7 cellular contexts compared by ENCODE assay signal in genomic region chr1:84078824-84079167, GRCh38.
A peak's percentile ranks its signal among the peaks of the same experiment; 100 is the strongest.
DNase-seq lines count a peak whose midpoint lies in the region; ATAC-seq, FAIRE-seq and TF ChIP-seq lines count a peak whose summit lies in the region.

No MANE protein-coding gene starts in this region.

- H2AFZ ChIP-seq in smooth muscle cell (ENCODE audit: low read depth) = peak overlapping the region; percentile 93

- H3K4me1 Mint-ChIP-seq in T-helper 17 cell = peaks cover 10% of the 10 kb centered on the region

- H3K27me3 ChIP-seq in iPS DF 6.9 (ENCODE audit: control insufficient read depth, insufficient read depth, low read length) (no peaks in the 10 kb centered on the region), smooth muscle cell (ENCODE audit: low read depth) (no peaks in the 10 kb centered on the region)

- H3K9me3 ChIP-seq in T-helper 17 cell (ENCODE audit: control insufficient read depth, low read length, poor library complexity, severe bottlenecking) (no peaks in the 10 kb centered on the region), iPS DF 6.9 (ENCODE audit: control insufficient read depth, insufficient read depth, low read length) (no peaks in the 10 kb centered on the region), smooth muscle cell (replicated peaks; ENCODE audit: low read depth) (no peaks in the 10 kb centered on the region)

- peak overlapping the region; percentile 80 for H3K9ac ChIP-seq in smooth muscle cell (ENCODE audit: low read depth)

- FAIRE-seq in H54 (lab: Jason Lieb, UNC) = peak; percentile 76

- no peaks in the 10 kb centered on the region for H3F3A ChIP-seq in smooth muscle cell (ENCODE audit: low read depth)

- no peaks in the 10 kb centered on the region; the same call in 1 of the 2 replicates for H3K36me3 ChIP-seq in iPS DF 6.9 (ENCODE audit: control insufficient read depth, insufficient read depth, low read length)
- H3K36me3 ChIP-seq in smooth muscle cell (ENCODE audit: low read depth) = no peaks in the 10 kb centered on the region

- H3K27ac Mint-ChIP-seq in T-helper 17 cell = peak overlapping the region; percentile 32

- TF ChIP-seq POLR2A in H54 (IDR thresholded peaks at IDR 0.05; ENCODE audit: low read depth, low read length) = no peak

- peaks cover 3% of the 10 kb centered on the region for H3K27me3 Mint-ChIP-seq in T-helper 17 cell

- WGBS in iPS DF 6.9 (ENCODE audit: insufficient coverage, insufficient read length) = no CpG with 5 or more reads among the region's 6 CpGs
- 27% methylated on average over 6 of the region's 6 CpGs for WGBS in smooth muscle cell (ENCODE audit: low lambda C conversion rate)

- peaks cover 1% of the 10 kb centered on the region; the same call in 1 of the 2 replicates for H3K4me1 ChIP-seq in iPS DF 6.9 (ENCODE audit: control insufficient read depth, insufficient read depth, low read length)
- peaks cover 30% of the 10 kb centered on the region for H3K4me1 ChIP-seq in smooth muscle cell (ENCODE audit: low read depth)

- H4K20me1 ChIP-seq in smooth muscle cell (ENCODE audit: low read depth) = peaks cover 27% of the 10 kb centered on the region

- peak overlapping the region; percentile 84 for H3K4me3 Mint-ChIP-seq in T-helper 17 cell

- peaks cover 2% of the 10 kb centered on the region for H3K36me3 Mint-ChIP-seq in T-helper 17 cell (ENCODE audit: low read depth)

- TF ChIP-seq CTCF in smooth muscle cell (IDR thresholded peaks at IDR 0.05; ENCODE audit: borderline replicate concordance, insufficient read depth, poor library complexity, severe bottlenecking) = no peak

- peak overlapping the region; percentile 89 for H3K4me2 ChIP-seq in smooth muscle cell

- peaks cover 64% of the 10 kb centered on the region for H3K79me2 ChIP-seq in smooth muscle cell (ENCODE audit: low read depth)

- H3K4me3 ChIP-seq in iPS DF 6.9 (ENCODE audit: low read length) (peak overlapping the region; percentile 97), smooth muscle cell (peak overlapping the region; percentile 93)

- DNase-seq in H54 (ENCODE audit: insufficient read length, low spot score) (no peak), T-helper 17 cell (no peak), iPS DF 6.9 (ENCODE audit: low read depth, low spot score) (no peak), smooth muscle cell (lab: John Stamatoyannopoulos, UW; ENCODE audit: unreplicated experiment) (no peak), NCI-H146 treated with DMSO at 0.1 percent for 48 hours (lab: John Stamatoyannopoulos, UW; ENCODE audit: unreplicated experiment) (no peak), H4 (ENCODE audit: low spot score) (no peak), T-helper 9 cell (no peak)

- ATAC-seq in T-helper 17 cell = no peak

- H3K27ac ChIP-seq in iPS DF 6.9 (ENCODE audit: low read length) (no peak overlapping the region), smooth muscle cell (ENCODE audit: low read depth) (peak overlapping the region; percentile 87)
